8 cellular contexts compared by ENCODE assay signal in the genomic region with DNA sequence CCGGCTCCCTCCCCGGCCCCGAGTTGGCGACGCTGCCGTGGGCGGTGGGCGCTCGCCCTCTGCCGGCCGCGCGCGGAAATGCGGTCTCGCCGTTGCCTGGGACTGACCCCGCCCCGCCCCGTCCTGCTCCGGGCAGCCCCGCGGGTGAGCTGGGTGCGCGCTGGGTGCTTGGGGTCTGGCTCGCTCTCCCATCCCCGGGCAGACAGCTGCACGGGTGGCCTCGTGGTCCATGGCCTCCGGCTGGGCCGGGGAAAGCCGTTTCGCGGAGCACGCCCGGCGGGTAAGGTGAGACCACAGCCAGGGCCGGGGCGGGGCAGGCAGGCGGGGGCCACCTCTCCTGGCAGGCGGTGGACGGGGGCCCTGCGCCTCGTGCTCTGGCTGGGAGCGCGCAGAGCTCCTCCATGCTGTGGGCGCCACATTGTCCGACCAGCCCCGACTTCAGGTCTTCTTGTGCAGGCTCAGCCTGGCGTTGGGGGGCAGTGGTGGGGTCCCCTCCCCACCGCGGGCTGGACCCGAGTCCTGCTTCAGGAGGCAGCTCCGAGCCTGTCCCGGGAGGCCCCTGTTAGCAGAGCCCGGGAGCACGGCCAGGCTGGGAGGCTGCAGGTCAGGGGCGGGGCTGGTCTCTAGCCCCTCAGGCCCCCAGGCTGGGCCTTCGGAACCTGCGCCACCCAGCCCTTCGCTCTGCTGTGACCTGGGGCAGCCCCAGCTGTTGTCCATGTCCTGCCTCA. TPM values are rescaled to one million over a fixed set of nuclear protein-coding genes. Genes with fewer than 3 reads are reported as not detected.
A peak's percentile ranks its signal among the peaks of the same experiment; 100 is the strongest.
DNase-seq lines count a peak whose midpoint lies in the region; ATAC-seq and TF ChIP-seq lines count a peak whose summit lies in the region.

No MANE protein-coding gene starts in this region.

- H3K4me2 ChIP-seq in OCI-LY3 (ENCODE audit: low read length): peak overlapping the region; percentile 47; the same call in 1 of the 2 replicates

- H3K27ac ChIP-seq in OCI-LY3 (ENCODE audit: low read length) (no peak overlapping the region), gastroesophageal sphincter (no peak overlapping the region), ovary (no peak overlapping the region)

- intact Hi-C loops in ovary (cut with DNase I): no loop called here

- H3K79me2 ChIP-seq in OCI-LY3 (ENCODE audit: low read length): no peaks in the 10 kb centered on the region

- H3K4me1 ChIP-seq in OCI-LY3 (ENCODE audit: low read length) (no peaks in the 10 kb centered on the region), gastroesophageal sphincter (peaks cover 0 to 28% (median 4%) of the 10 kb centered on the region in 3 donors), ovary (ENCODE audit: insufficient read depth) (peaks cover 5% of the 10 kb centered on the region)

- peaks cover 3% of the 10 kb centered on the region for H3K27me3 Mint-ChIP-seq in type B pancreatic cell

- no peak overlapping the region for H3K27ac Mint-ChIP-seq in type B pancreatic cell

- WGBS in gastroesophageal sphincter (ENCODE audit: low coverage in 1 of 2), 2 donors: no CpG with 5 or more reads among the region's 61 CpGs
- WGBS in ovary, 3 donors: 8 to 9% (median 8%) methylated on average over 43 to 61 of the region's 61 CpGs

- no peak overlapping the region for H3K9ac ChIP-seq in OCI-LY3 (ENCODE audit: low read length)

- TF ChIP-seq CTCF in OCI-LY3 (IDR thresholded peaks at IDR 0.05; ENCODE audit: low read depth, low read length) (peak; percentile 52), gastroesophageal sphincter (IDR thresholded peaks at IDR 0.05) (peak in 3 of 4 experiments; percentile 74 to 81 (median 78)), ovary (IDR thresholded peaks at IDR 0.05) (peak; percentile 48 to 59 (median 54)), type B pancreatic cell (conservative IDR thresholded peaks at IDR 0.05) (peak; percentile 79)

- TF ChIP-seq POLR2A in gastroesophageal sphincter (IDR thresholded peaks at IDR 0.05) (no peak), ovary (IDR thresholded peaks at IDR 0.05) (no peak)

- no peaks in the 10 kb centered on the region for H4K20me1 ChIP-seq in OCI-LY3 (ENCODE audit: insufficient read depth, low read length)

- H3K9me3 ChIP-seq in OCI-LY3 (ENCODE audit: insufficient read depth, low read length): no peaks in the 10 kb centered on the region
- no peaks in the 10 kb centered on the region for H3K9me3 ChIP-seq in gastroesophageal sphincter
- H3K9me3 ChIP-seq in ovary: no peaks in the 10 kb centered on the region

- H2AFZ ChIP-seq in OCI-LY3 (ENCODE audit: low read depth, low read length): no peak overlapping the region

- H3K4me1 Mint-ChIP-seq in type B pancreatic cell (ENCODE audit: unreplicated experiment): no peaks in the 10 kb centered on the region

- H3K4me3 ChIP-seq in OCI-LY3 (ENCODE audit: low read length): no peak overlapping the region
- H3K4me3 ChIP-seq in gastroesophageal sphincter: peak overlapping the region in 1 of 2 donors; percentile 19
- no peak overlapping the region for H3K4me3 ChIP-seq in ovary

- H3K27me3 ChIP-seq in OCI-LY3 (ENCODE audit: low read depth, low read length) (peaks cover 11% of the 10 kb centered on the region; the same call in 1 of the 2 replicates), gastroesophageal sphincter (peaks cover 98% of the 10 kb centered on the region), ovary (no peaks in the 10 kb centered on the region)

- ATAC-seq in gastroesophageal sphincter (peak; percentile 50), HG02759 (IDR thresholded peaks at IDR 0.05; ENCODE audit: unreplicated experiment) (no peak)

- no peak for TF ChIP-seq EP300 in gastroesophageal sphincter (IDR thresholded peaks at IDR 0.05)
- TF ChIP-seq EP300 in ovary (IDR thresholded peaks at IDR 0.05): no peak

- H3K36me3 Mint-ChIP-seq in type B pancreatic cell: no peaks in the 10 kb centered on the region

- no peak overlapping the region for H3K4me3 Mint-ChIP-seq in type B pancreatic cell

- H3K36me3 ChIP-seq in OCI-LY3 (replicated peaks; ENCODE audit: low read depth, low read length): no peaks in the 10 kb centered on the region
- H3K36me3 ChIP-seq in gastroesophageal sphincter: no peaks in the 10 kb centered on the region
- H3K36me3 ChIP-seq in ovary: no peaks in the 10 kb centered on the region

- no peaks in the 10 kb centered on the region for H3K9me3 Mint-ChIP-seq in type B pancreatic cell

- peak; percentile 51 for DNase-seq in NCI-H1436 (lab: John Stamatoyannopoulos, UW)
- no peak for DNase-seq in NCI-H1436 treated with DMSO at 0.1 percent for 48 hours (lab: John Stamatoyannopoulos, UW)
- peak; percentile 53 for DNase-seq in activated T-helper 1 cell treated with Interleukin-2 at 50 U/mL for 16 hours (ENCODE audit: low read depth)
- DNase-seq in ovary: peak; percentile 32 to 80 (median 67)
- DNase-seq in type B pancreatic cell (ENCODE audit: extremely low spot score, unreplicated experiment): peak; percentile 83

RNA-seq across cellular contexts. Expression of a gene that starts 7.0 kb away (rescaled TPM):
- not detected for total RNA-seq in gastroesophageal sphincter
- total RNA-seq in ovary: under 1 TPM in 1 of 7 donors, not detected in 6; 0.80 TPM
- not detected for polyA plus RNA-seq in ovary
- not detected in 2 replicates for total RNA-seq in type B pancreatic cell (ENCODE audit: low replicate concordance)

RNA-seq across cellular contexts. Expression of a gene that starts 30.5 kb away (rescaled TPM):
- total RNA-seq in gastroesophageal sphincter (not detected), ovary (not detected), type B pancreatic cell (ENCODE audit: low replicate concordance) (0.43 and 1.8 TPM in 2 replicates)
- not detected for polyA plus RNA-seq in ovary

RNA-seq across cellular contexts. Expression of a gene that starts 49.8 kb away (rescaled TPM):
- total RNA-seq in gastroesophageal sphincter (100 to 1,000 TPM; 133 to 330 (median 173) TPM), ovary (100 to 1,000 TPM in 5 of 7 donors, 10 to 100 TPM in 2; 36.5 to 217 (median 120) TPM), type B pancreatic cell (ENCODE audit: low replicate concordance) (23.2 and 38.1 TPM in 2 replicates)
- 10 to 100 TPM in 1 of 2 donors, 1 to 10 TPM in 1; 7.3 to 80.4 TPM for polyA plus RNA-seq in ovary
